In the genomic region with DNA sequence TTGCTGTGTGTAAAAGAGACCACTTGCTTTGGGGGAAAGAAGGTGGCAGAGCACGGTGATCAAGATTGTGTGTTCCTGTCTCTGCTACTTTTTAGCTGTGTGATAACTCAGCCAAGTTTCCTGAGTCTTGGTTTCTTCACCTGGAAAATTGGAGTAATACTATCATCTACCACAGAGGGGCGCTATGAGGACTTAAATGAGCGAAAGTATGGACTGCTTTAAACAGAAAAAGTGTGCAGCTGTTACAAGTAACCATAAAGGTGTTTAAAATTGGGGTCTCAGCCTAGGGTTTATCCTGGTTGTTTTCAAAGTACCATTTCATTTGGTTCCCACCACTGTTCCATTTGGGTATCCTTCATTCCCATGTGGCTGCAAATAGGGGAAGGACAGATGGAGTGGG, we compare ENCODE assay signal across 1 cellular context.
TF ChIP-seq lines count a peak whose summit lies in the region.

No MANE protein-coding gene starts in this region.

TF ChIP-seq in WTC11, 78 proteins besides CTCF, POLR2A, EP300 and RAD21 (continued from another document):
- TF ChIP-seq, protein P1, sequence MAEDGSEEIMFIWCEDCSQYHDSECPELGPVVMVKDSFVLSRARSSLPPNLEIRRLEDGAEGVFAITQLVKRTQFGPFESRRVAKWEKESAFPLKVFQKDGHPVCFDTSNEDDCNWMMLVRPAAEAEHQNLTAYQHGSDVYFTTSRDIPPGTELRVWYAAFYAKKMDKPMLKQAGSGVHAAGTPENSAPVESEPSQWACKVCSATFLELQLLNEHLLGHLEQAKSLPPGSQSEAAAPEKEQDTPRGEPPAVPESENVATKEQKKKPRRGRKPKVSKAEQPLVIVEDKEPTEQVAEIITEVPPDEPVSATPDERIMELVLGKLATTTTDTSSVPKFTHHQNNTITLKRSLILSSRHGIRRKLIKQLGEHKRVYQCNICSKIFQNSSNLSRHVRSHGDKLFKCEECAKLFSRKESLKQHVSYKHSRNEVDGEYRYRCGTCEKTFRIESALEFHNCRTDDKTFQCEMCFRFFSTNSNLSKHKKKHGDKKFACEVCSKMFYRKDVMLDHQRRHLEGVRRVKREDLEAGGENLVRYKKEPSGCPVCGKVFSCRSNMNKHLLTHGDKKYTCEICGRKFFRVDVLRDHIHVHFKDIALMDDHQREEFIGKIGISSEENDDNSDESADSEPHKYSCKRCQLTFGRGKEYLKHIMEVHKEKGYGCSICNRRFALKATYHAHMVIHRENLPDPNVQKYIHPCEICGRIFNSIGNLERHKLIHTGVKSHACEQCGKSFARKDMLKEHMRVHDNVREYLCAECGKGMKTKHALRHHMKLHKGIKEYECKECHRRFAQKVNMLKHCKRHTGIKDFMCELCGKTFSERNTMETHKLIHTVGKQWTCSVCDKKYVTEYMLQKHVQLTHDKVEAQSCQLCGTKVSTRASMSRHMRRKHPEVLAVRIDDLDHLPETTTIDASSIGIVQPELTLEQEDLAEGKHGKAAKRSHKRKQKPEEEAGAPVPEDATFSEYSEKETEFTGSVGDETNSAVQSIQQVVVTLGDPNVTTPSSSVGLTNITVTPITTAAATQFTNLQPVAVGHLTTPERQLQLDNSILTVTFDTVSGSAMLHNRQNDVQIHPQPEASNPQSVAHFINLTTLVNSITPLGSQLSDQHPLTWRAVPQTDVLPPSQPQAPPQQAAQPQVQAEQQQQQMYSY (CRISPR knock-in tag; IDR thresholded peaks at IDR 0.05), result no peak
- no peak for TF ChIP-seq FOXJ3 (CRISPR knock-in tag; IDR thresholded peaks at IDR 0.05; ENCODE audit: borderline replicate concordance)
- no peak for TF ChIP-seq ESRRA (CRISPR knock-in tag; IDR thresholded peaks at IDR 0.05; ENCODE audit: borderline replicate concordance)
- TF ChIP-seq ZNF532 (CRISPR knock-in tag; IDR thresholded peaks at IDR 0.05; ENCODE audit: borderline replicate concordance), result no peak
- no peak for TF ChIP-seq SP1 (CRISPR knock-in tag; conservative IDR thresholded peaks at IDR 0.05)
